Comparison of ENCODE assay signal across 9 cellular contexts in genomic region chr14:35384386-35385041, GRCh38. TPM values are rescaled to one million over a fixed set of nuclear protein-coding genes. Genes with fewer than 3 reads are reported as not detected.
DNase-seq lines count a peak whose midpoint lies in the region; ATAC-seq, FAIRE-seq and TF ChIP-seq lines count a peak whose summit lies in the region.
"Had no signal": no experiment of that assay in that cellular context is flagged by ENCODE, and none has a peak within 500 bp of the region (broad histone marks: within the 10 kb centered on the region; RNA-seq: fewer than 3 reads in every experiment).

No MANE protein-coding gene starts in this region.

- no peak for FAIRE-seq in small intestine (lab: Jason Lieb, UNC)

- no peaks in the 10 kb centered on the region for H3K36me3 Mint-ChIP-seq in central memory CD8-positive, alpha-beta T cell (ENCODE audit: insufficient read depth)
- H3K36me3 Mint-ChIP-seq in Calu3 (ENCODE audit: insufficient read depth, unreplicated experiment): no peaks in the 10 kb centered on the region
- H3K36me3 Mint-ChIP-seq: activated naive CD8-positive, alpha-beta T cell treated with anti-CD3 and anti-CD28 coated beads for 36 hours had no signal

- no peaks in the 10 kb centered on the region for H3K4me1 Mint-ChIP-seq in central memory CD8-positive, alpha-beta T cell
- peaks cover 17% of the 10 kb centered on the region for H3K4me1 Mint-ChIP-seq in Calu3 (ENCODE audit: low read depth, unreplicated experiment)
- H3K4me1 Mint-ChIP-seq: activated naive CD8-positive, alpha-beta T cell treated with anti-CD3 and anti-CD28 coated beads for 36 hours had no signal

- H3K36me3 ChIP-seq in small intestine (ENCODE audit: control insufficient read depth in 2 of 2, insufficient read depth in 2 of 2, low read length in 2 of 2): no peaks in the 10 kb centered on the region

- CTCF ChIA-PET in Calu3 (lab: Charles Lee): interaction anchor here (0.6 to 0.9 kb wide), 2 partner anchors 10 to 225 kb away, joined by 3 read pairs; no protein-coding TSS in a partner anchor

- BruUV-seq in Calu3 (replicated peaks; lab: Mats Ljungman, UMichigan): no TSS peak

- no peaks in the 10 kb centered on the region for H3K9me3 Mint-ChIP-seq in central memory CD8-positive, alpha-beta T cell
- no peaks in the 10 kb centered on the region for H3K9me3 Mint-ChIP-seq in Calu3 (ENCODE audit: low read depth, unreplicated experiment)
- H3K9me3 Mint-ChIP-seq: activated naive CD8-positive, alpha-beta T cell treated with anti-CD3 and anti-CD28 coated beads for 36 hours had no signal

- H3K27ac Mint-ChIP-seq in central memory CD8-positive, alpha-beta T cell (ENCODE audit: low read depth): peak overlapping the region; percentile 52
- no peak overlapping the region for H3K27ac Mint-ChIP-seq in Calu3 (ENCODE audit: unreplicated experiment)
- H3K27ac Mint-ChIP-seq: activated naive CD8-positive, alpha-beta T cell treated with anti-CD3 and anti-CD28 coated beads for 36 hours had no signal

- H3K27me3 ChIP-seq in small intestine (ENCODE audit: control insufficient read depth in 2 of 2, insufficient read depth in 2 of 2, low read length in 2 of 2): no peaks in the 10 kb centered on the region

- H3K4me3 ChIP-seq in small intestine (ENCODE audit: low read depth in 1 of 2, low read length in 2 of 2): no peak overlapping the region

- no peaks in the 10 kb centered on the region for H3K9me3 ChIP-seq in small intestine (ENCODE audit: control insufficient read depth, low read depth)

- DNase-seq in GM04503 (ENCODE audit: low read depth): peak; percentile 92
- no peak for DNase-seq in central memory CD8-positive, alpha-beta T cell (ENCODE audit: low spot score in 2 of 2)
- peak; percentile 65 to 81 for DNase-seq in left colon
- DNase-seq in small intestine: peak; percentile 88
- DNase-seq in NCI-H1417 treated with DMSO at 0.1 percent for 48 hours (lab: John Stamatoyannopoulos, UW): no peak
- DNase-seq in NCI-H524 (lab: John Stamatoyannopoulos, UW): no peak
- DNase-seq in NCI-H1436 (lab: John Stamatoyannopoulos, UW): no peak
- DNase-seq in Calu3: no peak
- DNase-seq: activated naive CD8-positive, alpha-beta T cell treated with anti-CD3 and anti-CD28 coated beads for 36 hours had no signal

- H3K4me1 ChIP-seq in small intestine (ENCODE audit: control insufficient read depth in 2 of 2, insufficient read depth in 1 of 2, low read depth in 1 of 2, low read length in 1 of 2): peaks cover 8 to 10% of the 10 kb centered on the region in 2 donors

- intact Hi-C loops in left colon (cut with DNase I, micrococcal nuclease): no loop called here
- intact Hi-C loops in Calu3 (cut with micrococcal nuclease; ENCODE audit: unreplicated experiment): no loop called here

- H3K27me3 Mint-ChIP-seq in central memory CD8-positive, alpha-beta T cell: no peaks in the 10 kb centered on the region
- H3K27me3 Mint-ChIP-seq in Calu3 (ENCODE audit: unreplicated experiment): no peaks in the 10 kb centered on the region
- H3K27me3 Mint-ChIP-seq: activated naive CD8-positive, alpha-beta T cell treated with anti-CD3 and anti-CD28 coated beads for 36 hours had no signal

- no peak for ATAC-seq in central memory CD8-positive, alpha-beta T cell (replicated peaks; ENCODE audit: extremely low read depth, poor library complexity, severe bottlenecking)
- ATAC-seq in left colon: peak; percentile 70

- H3K4me3 Mint-ChIP-seq in central memory CD8-positive, alpha-beta T cell: no peak overlapping the region
- no peak overlapping the region for H3K4me3 Mint-ChIP-seq in Calu3 (ENCODE audit: low read depth, unreplicated experiment)
- H3K4me3 Mint-ChIP-seq: activated naive CD8-positive, alpha-beta T cell treated with anti-CD3 and anti-CD28 coated beads for 36 hours had no signal

- WGBS in small intestine, 3 donors: 29 to 44% (median 43%) methylated on average over 12 of the region's 12 CpGs

- peak overlapping the region; percentile 80 for H3K27ac ChIP-seq in small intestine (ENCODE audit: low read depth in 1 of 2, low read length in 1 of 2)

- no peak for TF ChIP-seq CTCF in Calu3 (IDR thresholded peaks at IDR 0.05; ENCODE audit: unreplicated experiment)

RNA-seq across cellular contexts. Expression of gene NFKBIA, which starts 20.0 kb away (rescaled TPM):
- total RNA-seq in left colon (100 to 1,000 TPM; 150 to 193 TPM), Calu3 (2022) (111 TPM in 2 replicates)
- polyA plus RNA-seq in small intestine: 100 to 1,000 TPM; 108 to 173 (median 133) TPM

Comparison
In these comparisons a context has a peak if more than half of its experiments do, and no peak if none do; other contexts are left out.
1. DNase-seq: peak in GM04503 (single experiment), left colon (2 of 2) and small intestine (single experiment); none in central memory CD8-positive, alpha-beta T cell (0 of 2), NCI-H1417 treated with DMSO at 0.1 percent for 48 hours (single experiment), NCI-H524 (0 of 2), NCI-H1436 (single experiment) and Calu3 (single experiment).